Comparison of ENCODE assay signal across 39 cellular contexts in the genomic region with DNA sequence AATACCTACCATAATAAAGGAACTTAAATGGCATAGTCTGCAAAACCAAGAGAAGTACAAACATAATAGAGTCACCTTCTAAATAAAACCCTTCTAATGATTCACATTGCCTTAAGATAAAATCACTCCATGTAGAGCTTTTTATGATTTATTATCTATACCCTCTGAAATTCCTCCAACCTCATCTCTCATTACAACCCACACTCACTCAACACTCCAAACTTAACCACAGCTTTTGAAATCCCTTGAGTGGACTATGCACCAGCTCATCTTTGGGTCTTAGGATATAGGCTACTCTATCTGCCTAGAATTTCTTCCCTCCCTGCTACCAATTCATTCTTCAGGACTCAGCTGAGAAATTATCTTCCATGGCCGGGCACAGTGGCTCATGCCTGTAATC.
"Had no signal": no experiment of that assay in that cellular context is flagged by ENCODE, and none has a peak within 500 bp of the region (broad histone marks: within the 10 kb centered on the region; RNA-seq: fewer than 3 reads in every experiment).

No MANE protein-coding gene starts in this region.

- H3K27me3 ChIP-seq: adrenal gland, ascending aorta, body of pancreas, brain microvascular endothelial cell, breast epithelium, cardiac muscle cell had no signal

- H3K9me3 ChIP-seq: adrenal gland, ascending aorta, body of pancreas, breast epithelium had no signal

- H3K36me3 ChIP-seq: adrenal gland, ascending aorta, brain microvascular endothelial cell, breast epithelium, cardiac muscle cell had no signal

- H3K27ac Mint-ChIP-seq: activated naive CD4-positive, alpha-beta T cell treated with anti-CD3 and anti-CD28 coated beads for 36 hours; activated naive CD4-positive, alpha-beta T cell treated with anti-CD3 and anti-CD28 coated beads, Interleukin-2, amount 10 ng/mL, durations not matched to agents 7 days and 5 days; activated naive CD4-positive, alpha-beta T cell treated with anti-CD3 and anti-CD28 coated beads, Interleukin-2, amount 50 U/mL, for 24 hours; activated naive CD4-positive, alpha-beta T cell treated with anti-CD3 and anti-CD28 coated beads, Interleukin-2, amount 50 U/mL, for 72 hours; activated naive CD8-positive, alpha-beta T cell; activated naive CD8-positive, alpha-beta T cell treated with anti-CD3 and anti-CD28 coated beads for 36 hours; activated naive CD8-positive, alpha-beta T cell treated with anti-CD3 and anti-CD28 coated beads, Interleukin-2, amount 10 ng/mL, durations not matched to agents 7 days and 5 days; activated naive CD8-positive, alpha-beta T cell treated with anti-CD3 and anti-CD28 coated beads, Interleukin-2, amount 50 U/mL, for 24 hours; activated T-cell treated with anti-CD3 and anti-CD28 coated beads, Interleukin-2, amount 50 U/mL, for 24 hours; activated T-cell treated with anti-CD3 and anti-CD28 coated beads, Interleukin-2, amount 50 U/mL, for 72 hours; activated T-helper 1 cell treated with anti-CD3 and anti-CD28 coated beads, Interleukin-12 subunit alpha, Interleukin-12 subunit beta, Interleukin-2, Interleukin-4 antibody, amounts not matched to agents 30 ng/mL and 10 ng/mL and 1 ng/mL, durations not matched to agents 14 hours and 24 hours and 36 hours; activated T-helper 17 cell treated with anti-CD3 and anti-CD28 coated beads, Interleukin-2, amount 50 U/mL, for 72 hours; activated T-helper 2 cell treated with anti-CD3 and anti-CD28 coated beads, Interferon-gamma antibody, Interleukin-2, Interleukin-4, amounts not matched to agents 10 μg/mL and 5 μg/mL and 100 μg/mL, durations not matched to agents 14 hours and 24 hours and 36 hours had no signal

- H3K4me1 Mint-ChIP-seq: activated naive CD4-positive, alpha-beta T cell treated with anti-CD3 and anti-CD28 coated beads, Interleukin-2, amount 10 ng/mL, durations not matched to agents 7 days and 5 days; activated naive CD4-positive, alpha-beta T cell treated with anti-CD3 and anti-CD28 coated beads, Interleukin-2, amount 50 U/mL, for 24 hours; activated naive CD8-positive, alpha-beta T cell treated with anti-CD3 and anti-CD28 coated beads for 36 hours; activated naive CD8-positive, alpha-beta T cell treated with anti-CD3 and anti-CD28 coated beads, Interleukin-2, amount 10 ng/mL, durations not matched to agents 7 days and 5 days; activated naive CD8-positive, alpha-beta T cell treated with anti-CD3 and anti-CD28 coated beads, Interleukin-2, amount 50 U/mL, for 24 hours; activated T-helper 17 cell treated with anti-CD3 and anti-CD28 coated beads, Interleukin-2, amount 50 U/mL, for 72 hours; central memory CD8-positive, alpha-beta T cell had no signal

- ATAC-seq: activated naive CD4-positive, alpha-beta T cell treated with anti-CD3 and anti-CD28 coated beads, Interleukin-2, amount 50 U/mL, for 72 hours; activated naive CD8-positive, alpha-beta T cell treated with anti-CD3 and anti-CD28 coated beads, Interleukin-2, amount 50 U/mL, for 24 hours; activated T-cell treated with anti-CD3 and anti-CD28 coated beads, Interleukin-2, amount 50 U/mL, for 4 hours; activated T-cell treated with anti-CD3 and anti-CD28 coated beads, Interleukin-2, amount 50 U/mL, for 72 hours; activated T-helper 17 cell treated with anti-CD3 and anti-CD28 coated beads, Interleukin-2, amount 50 U/mL, for 72 hours; body of pancreas had no signal

- DNase-seq: activated effector memory CD4-positive, alpha-beta T cell treated with anti-CD3 and anti-CD28 coated beads, Interleukin-2, amount 50 U/mL, for 16 hours; activated effector memory CD4-positive, alpha-beta T cell treated with Interleukin-2 at 50 U/mL for 16 hours; activated gamma-delta T cell; activated gamma-delta T cell treated with Interleukin-2 at 50 U/mL for 16 hours; activated naive CD4-positive, alpha-beta T cell; activated naive CD4-positive, alpha-beta T cell treated with anti-CD3 and anti-CD28 coated beads for 36 hours; activated naive CD4-positive, alpha-beta T cell treated with anti-CD3 and anti-CD28 coated beads, Interleukin-2, amount 10 ng/mL, durations not matched to agents 7 days and 5 days; activated naive CD4-positive, alpha-beta T cell treated with anti-CD3 and anti-CD28 coated beads, Interleukin-2, amount 50 U/mL, for 16 hours; activated naive CD4-positive, alpha-beta T cell treated with Interleukin-2 at 50 U/mL for 16 hours; activated naive CD8-positive, alpha-beta T cell treated with anti-CD3 and anti-CD28 coated beads for 36 hours; activated naive CD8-positive, alpha-beta T cell treated with anti-CD3 and anti-CD28 coated beads, Interleukin-2, amount 10 ng/mL, durations not matched to agents 7 days and 5 days; activated naive CD8-positive, alpha-beta T cell treated with anti-CD3 and anti-CD28 coated beads, Interleukin-2, amount 50 U/mL, for 24 hours; activated T-cell treated with anti-CD3 and anti-CD28 coated beads, Interleukin-2, amount 50 U/mL, for 1 hour; activated T-cell treated with anti-CD3 and anti-CD28 coated beads, Interleukin-2, amount 50 U/mL, for 24 hours; activated T-cell treated with anti-CD3 and anti-CD28 coated beads, Interleukin-2, amount 50 U/mL, for 4 hours; activated T-cell treated with anti-CD3 and anti-CD28 coated beads, Interleukin-2, amount 50 U/mL, for 48 hours; activated T-cell treated with anti-CD3 and anti-CD28 coated beads, Interleukin-2, amount 50 U/mL, for 72 hours; adrenal gland; amniotic stem cell; amygdala; anterior cingulate cortex; aorta; body of pancreas; brain microvascular endothelial cell; caudate nucleus; central memory CD4-positive, alpha-beta T cell; cerebellar nuclear complex had no signal

- H3K4me3 ChIP-seq: adrenal gland, ascending aorta, body of pancreas, breast epithelium, cardiac muscle cell had no signal

- H3K27ac ChIP-seq: adrenal gland, ascending aorta, body of pancreas, brain microvascular endothelial cell, breast epithelium, cardiac muscle cell had no signal

- H3K9me3 Mint-ChIP-seq: activated naive CD4-positive, alpha-beta T cell treated with anti-CD3 and anti-CD28 coated beads for 36 hours; activated naive CD4-positive, alpha-beta T cell treated with anti-CD3 and anti-CD28 coated beads, Interleukin-2, amount 10 ng/mL, durations not matched to agents 7 days and 5 days; activated naive CD4-positive, alpha-beta T cell treated with anti-CD3 and anti-CD28 coated beads, Interleukin-2, amount 50 U/mL, for 24 hours; activated naive CD4-positive, alpha-beta T cell treated with anti-CD3 and anti-CD28 coated beads, Interleukin-2, amount 50 U/mL, for 72 hours; activated naive CD8-positive, alpha-beta T cell treated with anti-CD3 and anti-CD28 coated beads for 36 hours; activated naive CD8-positive, alpha-beta T cell treated with anti-CD3 and anti-CD28 coated beads, Interleukin-2, amount 10 ng/mL, durations not matched to agents 7 days and 5 days; activated naive CD8-positive, alpha-beta T cell treated with anti-CD3 and anti-CD28 coated beads, Interleukin-2, amount 50 U/mL, for 24 hours; activated T-cell treated with anti-CD3 and anti-CD28 coated beads, Interleukin-2, amount 50 U/mL, for 24 hours; activated T-cell treated with anti-CD3 and anti-CD28 coated beads, Interleukin-2, amount 50 U/mL, for 4 hours; activated T-cell treated with anti-CD3 and anti-CD28 coated beads, Interleukin-2, amount 50 U/mL, for 72 hours; activated T-helper 1 cell treated with anti-CD3 and anti-CD28 coated beads, Interleukin-12 subunit alpha, Interleukin-12 subunit beta, Interleukin-2, Interleukin-4 antibody, amounts not matched to agents 30 ng/mL and 10 ng/mL and 1 ng/mL, durations not matched to agents 14 hours and 24 hours and 36 hours; activated T-helper 17 cell treated with anti-CD3 and anti-CD28 coated beads, Interleukin-2, amount 50 U/mL, for 72 hours; activated T-helper 2 cell treated with anti-CD3 and anti-CD28 coated beads, Interferon-gamma antibody, Interleukin-2, Interleukin-4, amounts not matched to agents 10 μg/mL and 5 μg/mL and 100 μg/mL, durations not matched to agents 14 hours and 24 hours and 36 hours; central memory CD8-positive, alpha-beta T cell had no signal

- H3K4me3 Mint-ChIP-seq: activated naive CD4-positive, alpha-beta T cell treated with anti-CD3 and anti-CD28 coated beads for 36 hours; activated naive CD4-positive, alpha-beta T cell treated with anti-CD3 and anti-CD28 coated beads, Interleukin-2, amount 10 ng/mL, durations not matched to agents 7 days and 5 days; activated naive CD4-positive, alpha-beta T cell treated with anti-CD3 and anti-CD28 coated beads, Interleukin-2, amount 50 U/mL, for 24 hours; activated naive CD8-positive, alpha-beta T cell; activated naive CD8-positive, alpha-beta T cell treated with anti-CD3 and anti-CD28 coated beads for 36 hours; activated naive CD8-positive, alpha-beta T cell treated with anti-CD3 and anti-CD28 coated beads, Interleukin-2, amount 10 ng/mL, durations not matched to agents 7 days and 5 days; activated naive CD8-positive, alpha-beta T cell treated with anti-CD3 and anti-CD28 coated beads, Interleukin-2, amount 50 U/mL, for 24 hours; activated T-cell treated with anti-CD3 and anti-CD28 coated beads, Interleukin-2, amount 50 U/mL, for 24 hours; activated T-cell treated with anti-CD3 and anti-CD28 coated beads, Interleukin-2, amount 50 U/mL, for 4 hours; activated T-cell treated with anti-CD3 and anti-CD28 coated beads, Interleukin-2, amount 50 U/mL, for 72 hours; activated T-helper 1 cell treated with anti-CD3 and anti-CD28 coated beads, Interleukin-12 subunit alpha, Interleukin-12 subunit beta, Interleukin-2, Interleukin-4 antibody, amounts not matched to agents 30 ng/mL and 10 ng/mL and 1 ng/mL, durations not matched to agents 14 hours and 24 hours and 36 hours; activated T-helper 17 cell treated with anti-CD3 and anti-CD28 coated beads, Interleukin-2, amount 50 U/mL, for 72 hours; brain; central memory CD8-positive, alpha-beta T cell had no signal

- H3K36me3 Mint-ChIP-seq: activated naive CD4-positive, alpha-beta T cell treated with anti-CD3 and anti-CD28 coated beads, Interleukin-2, amount 10 ng/mL, durations not matched to agents 7 days and 5 days; activated naive CD4-positive, alpha-beta T cell treated with anti-CD3 and anti-CD28 coated beads, Interleukin-2, amount 50 U/mL, for 24 hours; activated naive CD4-positive, alpha-beta T cell treated with anti-CD3 and anti-CD28 coated beads, Interleukin-2, amount 50 U/mL, for 72 hours; activated naive CD8-positive, alpha-beta T cell; activated naive CD8-positive, alpha-beta T cell treated with anti-CD3 and anti-CD28 coated beads for 36 hours; activated naive CD8-positive, alpha-beta T cell treated with anti-CD3 and anti-CD28 coated beads, Interleukin-2, amount 10 ng/mL, durations not matched to agents 7 days and 5 days; brain had no signal

- H3K4me1 ChIP-seq: adrenal gland, ascending aorta, body of pancreas, breast epithelium had no signal

- H3K27me3 Mint-ChIP-seq: activated naive CD8-positive, alpha-beta T cell; activated naive CD8-positive, alpha-beta T cell treated with anti-CD3 and anti-CD28 coated beads for 36 hours; brain had no signal

- FAIRE-seq: bronchial epithelial cell had no signal
